Comparison of ENCODE assay signal across 33 cellular contexts in genomic region chr9:87718231-87718630, GRCh38.
"Had no signal": no experiment of that assay in that cellular context is flagged by ENCODE, and none has a peak within 500 bp of the region (broad histone marks: within the 10 kb centered on the region; RNA-seq: fewer than 3 reads in every experiment).

No MANE protein-coding gene starts in this region.

- H3K36me3 ChIP-seq: ascending aorta, cardiac muscle cell had no signal

- H3K27ac Mint-ChIP-seq: activated B cell treated with CpG ODN at 0.5 μM for 24 hours; activated CD4-positive, alpha-beta memory T cell treated with anti-CD3 and anti-CD28 coated beads for 36 hours; activated CD8-positive, alpha-beta T cell treated with anti-CD3 and anti-CD28 coated beads for 36 hours; activated naive CD4-positive, alpha-beta T cell treated with anti-CD3 and anti-CD28 coated beads, Interleukin-2, amount 10 ng/mL, durations not matched to agents 7 days and 5 days; activated naive CD4-positive, alpha-beta T cell treated with anti-CD3 and anti-CD28 coated beads, Interleukin-2, amount 50 U/mL, for 24 hours; activated naive CD8-positive, alpha-beta T cell; activated naive CD8-positive, alpha-beta T cell treated with anti-CD3 and anti-CD28 coated beads, Interleukin-2, amount 10 ng/mL, durations not matched to agents 7 days and 5 days; activated naive CD8-positive, alpha-beta T cell treated with anti-CD3 and anti-CD28 coated beads, Interleukin-2, amount 50 U/mL, for 24 hours; activated T-cell treated with anti-CD3 and anti-CD28 coated beads, Interleukin-2, amount 50 U/mL, for 24 hours; activated T-helper 2 cell treated with anti-CD3 and anti-CD28 coated beads, Interferon-gamma antibody, Interleukin-2, Interleukin-4, amounts not matched to agents 10 μg/mL and 5 μg/mL and 100 μg/mL, durations not matched to agents 14 hours and 24 hours and 36 hours; brain; T-helper 1 cell treated with Interleukin-12 subunit alpha and Interleukin-12 subunit beta and Interleukin-4 antibody, amounts not matched to agents 30 μg/mL and 1 μg/mL, for 36 hours; T-helper 2 cell treated with Interferon-gamma antibody and Interleukin-4, amounts not matched to agents 5 μg/mL and 100 μg/mL, for 36 hours had no signal

- H3K4me1 Mint-ChIP-seq: activated B cell treated with CpG ODN at 0.5 μM for 24 hours; activated naive CD8-positive, alpha-beta T cell treated with anti-CD3 and anti-CD28 coated beads, Interleukin-2, amount 50 U/mL, for 24 hours; central memory CD8-positive, alpha-beta T cell had no signal

- DNase-seq: activated B cell treated with CpG ODN at 0.5 μM for 24 hours; activated CD4-positive, alpha-beta memory T cell treated with anti-CD3 and anti-CD28 coated beads for 36 hours; activated CD4-positive, alpha-beta T cell treated with anti-CD3 and anti-CD28 coated beads for 48 hours; activated CD4-positive, alpha-beta T cell treated with anti-CD3 and anti-CD28 coated beads, Interleukin-2, amount 50 U/mL, for 1 hour; activated CD4-positive, alpha-beta T cell treated with anti-CD3 and anti-CD28 coated beads, Interleukin-2, amount 50 U/mL, for 4 hours; activated CD4-positive, CD25-positive, alpha-beta regulatory T cell treated with anti-CD3 and anti-CD28 coated beads, Interleukin-2, amount 50 U/mL, for 72 hours; activated CD8-positive, alpha-beta memory T cell treated with anti-CD3 and anti-CD28 coated beads, Interleukin-2, amount 50 U/mL, for 48 hours; activated CD8-positive, alpha-beta T cell treated with anti-CD3 and anti-CD28 coated beads for 36 hours; activated effector memory CD4-positive, alpha-beta T cell treated with Interleukin-2 at 50 U/mL for 16 hours; activated gamma-delta T cell; activated naive CD4-positive, alpha-beta T cell treated with anti-CD3 and anti-CD28 coated beads, Interleukin-2, amount 10 ng/mL, durations not matched to agents 7 days and 5 days; activated naive CD4-positive, alpha-beta T cell treated with Interleukin-2 at 50 U/mL for 16 hours; activated naive CD8-positive, alpha-beta T cell treated with anti-CD3 and anti-CD28 coated beads, Interleukin-2, amount 10 ng/mL, durations not matched to agents 7 days and 5 days; activated naive CD8-positive, alpha-beta T cell treated with anti-CD3 and anti-CD28 coated beads, Interleukin-2, amount 50 U/mL, for 24 hours; activated T-cell treated with anti-CD3 and anti-CD28 coated beads, Interleukin-2, amount 50 U/mL, for 24 hours; activated T-cell treated with anti-CD3 and anti-CD28 coated beads, Interleukin-2, amount 50 U/mL, for 48 hours; amygdala; anterior cingulate cortex; caudate nucleus; cerebellar nuclear complex; T-helper 1 cell; T-helper 2 cell; T-helper 9 cell had no signal

- H3K27me3 Mint-ChIP-seq: activated naive CD4-positive, alpha-beta T cell treated with anti-CD3 and anti-CD28 coated beads, Interleukin-2, amount 50 U/mL, for 24 hours; activated naive CD8-positive, alpha-beta T cell had no signal

- H3K9me3 Mint-ChIP-seq: activated B cell treated with CpG ODN at 0.5 μM for 24 hours; activated CD4-positive, alpha-beta memory T cell treated with anti-CD3 and anti-CD28 coated beads for 36 hours; activated CD8-positive, alpha-beta T cell treated with anti-CD3 and anti-CD28 coated beads for 36 hours; activated naive CD4-positive, alpha-beta T cell treated with anti-CD3 and anti-CD28 coated beads, Interleukin-2, amount 10 ng/mL, durations not matched to agents 7 days and 5 days; activated naive CD4-positive, alpha-beta T cell treated with anti-CD3 and anti-CD28 coated beads, Interleukin-2, amount 50 U/mL, for 24 hours; activated naive CD8-positive, alpha-beta T cell treated with anti-CD3 and anti-CD28 coated beads, Interleukin-2, amount 10 ng/mL, durations not matched to agents 7 days and 5 days; activated naive CD8-positive, alpha-beta T cell treated with anti-CD3 and anti-CD28 coated beads, Interleukin-2, amount 50 U/mL, for 24 hours; activated T-cell treated with anti-CD3 and anti-CD28 coated beads, Interleukin-2, amount 50 U/mL, for 24 hours; activated T-helper 2 cell treated with anti-CD3 and anti-CD28 coated beads, Interferon-gamma antibody, Interleukin-2, Interleukin-4, amounts not matched to agents 10 μg/mL and 5 μg/mL and 100 μg/mL, durations not matched to agents 14 hours and 24 hours and 36 hours; central memory CD8-positive, alpha-beta T cell; T-helper 1 cell treated with Interleukin-12 subunit alpha and Interleukin-12 subunit beta and Interleukin-4 antibody, amounts not matched to agents 30 μg/mL and 1 μg/mL, for 36 hours; T-helper 2 cell treated with Interferon-gamma antibody and Interleukin-4, amounts not matched to agents 5 μg/mL and 100 μg/mL, for 36 hours had no signal

- H3K4me3 ChIP-seq: ascending aorta, cardiac muscle cell had no signal

- H3K4me3 Mint-ChIP-seq: activated B cell treated with CpG ODN at 0.5 μM for 24 hours; activated CD4-positive, alpha-beta memory T cell treated with anti-CD3 and anti-CD28 coated beads for 36 hours; activated CD8-positive, alpha-beta T cell treated with anti-CD3 and anti-CD28 coated beads for 36 hours; activated naive CD4-positive, alpha-beta T cell treated with anti-CD3 and anti-CD28 coated beads, Interleukin-2, amount 10 ng/mL, durations not matched to agents 7 days and 5 days; activated naive CD4-positive, alpha-beta T cell treated with anti-CD3 and anti-CD28 coated beads, Interleukin-2, amount 50 U/mL, for 24 hours; activated naive CD8-positive, alpha-beta T cell; activated naive CD8-positive, alpha-beta T cell treated with anti-CD3 and anti-CD28 coated beads, Interleukin-2, amount 10 ng/mL, durations not matched to agents 7 days and 5 days; activated naive CD8-positive, alpha-beta T cell treated with anti-CD3 and anti-CD28 coated beads, Interleukin-2, amount 50 U/mL, for 24 hours; activated T-cell treated with anti-CD3 and anti-CD28 coated beads, Interleukin-2, amount 50 U/mL, for 24 hours; brain; central memory CD8-positive, alpha-beta T cell; T-helper 1 cell treated with Interleukin-12 subunit alpha and Interleukin-12 subunit beta and Interleukin-4 antibody, amounts not matched to agents 30 μg/mL and 1 μg/mL, for 36 hours; T-helper 2 cell treated with Interferon-gamma antibody and Interleukin-4, amounts not matched to agents 5 μg/mL and 100 μg/mL, for 36 hours had no signal

- H3K9me3 ChIP-seq: ascending aorta had no signal

- H3K27ac ChIP-seq: ascending aorta, cardiac muscle cell, VCaP had no signal

- H3K27me3 ChIP-seq: ascending aorta, cardiac muscle cell had no signal

- H3K36me3 Mint-ChIP-seq: activated CD4-positive, alpha-beta memory T cell treated with anti-CD3 and anti-CD28 coated beads for 36 hours; activated naive CD4-positive, alpha-beta T cell treated with anti-CD3 and anti-CD28 coated beads, Interleukin-2, amount 50 U/mL, for 24 hours; activated naive CD8-positive, alpha-beta T cell; activated naive CD8-positive, alpha-beta T cell treated with anti-CD3 and anti-CD28 coated beads, Interleukin-2, amount 10 ng/mL, durations not matched to agents 7 days and 5 days; brain had no signal
